8 cellular contexts compared by ENCODE assay signal in the genomic region with DNA sequence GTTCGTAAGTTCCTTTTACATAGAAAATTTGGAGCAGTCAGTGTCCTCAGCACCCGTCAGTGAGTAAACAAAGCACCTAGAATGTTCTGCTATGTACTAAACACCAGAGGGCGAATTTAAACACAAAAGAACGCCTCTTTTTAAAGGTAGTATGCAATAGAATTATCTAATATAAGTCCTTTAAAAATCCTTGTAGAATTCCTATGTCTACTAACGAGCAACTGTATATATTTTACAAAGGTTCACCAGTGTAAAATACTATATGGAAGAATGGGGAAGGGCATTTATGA. TPM values are rescaled to one million over a fixed set of nuclear protein-coding genes. Genes with fewer than 3 reads are reported as not detected.
A peak's percentile ranks its signal among the peaks of the same experiment; 100 is the strongest.
DNase-seq lines count a peak whose midpoint lies in the region; ATAC-seq and TF ChIP-seq lines count a peak whose summit lies in the region.

No MANE protein-coding gene starts in this region.

- H3K4me1 Mint-ChIP-seq in activated T-helper 1 cell treated with anti-CD3 and anti-CD28 coated beads, Interleukin-12 subunit alpha, Interleukin-12 subunit beta, Interleukin-2, Interleukin-4 antibody, amounts not matched to agents 30 ng/mL and 10 ng/mL and 1 ng/mL, durations not matched to agents 14 hours and 24 hours and 36 hours (ENCODE audit: low read depth): peaks cover 9% of the 10 kb centered on the region
- H3K4me1 Mint-ChIP-seq in stimulated activated naive B cell treated with anti-CD40 and anti-IgM and Interleukin-4, amounts not matched to agents 10 μg/mL and 1 μg/mL and 100 μg/mL, for 72 hours: no peaks in the 10 kb centered on the region

- no peaks in the 10 kb centered on the region for H4K20me1 ChIP-seq in hepatocyte (ENCODE audit: insufficient read depth, poor library complexity, severe bottlenecking)

- no peaks in the 10 kb centered on the region for H3K27me3 ChIP-seq in hepatocyte

- H3K36me3 ChIP-seq in hepatocyte (replicated peaks; ENCODE audit: insufficient read depth, low read depth): no peaks in the 10 kb centered on the region

- DNase-seq in ACHN (peak; percentile 46), hepatocyte (ENCODE audit: low spot score) (peak; percentile 12), NCI-H1092 treated with DMSO at 0.1 percent for 48 hours (lab: John Stamatoyannopoulos, UW) (no peak)
- DNase-seq in activated T-helper 1 cell treated with anti-CD3 and anti-CD28 coated beads, Interleukin-12 subunit alpha, Interleukin-12 subunit beta, Interleukin-2, Interleukin-4 antibody, amounts not matched to agents 30 ng/mL and 10 ng/mL and 1 ng/mL, durations not matched to agents 14 hours and 24 hours and 36 hours (ENCODE audit: low spot score): no peak
- DNase-seq in stimulated activated naive B cell treated with anti-CD40 and anti-IgM and Interleukin-4, amounts not matched to agents 10 μg/mL and 1 μg/mL and 100 μg/mL, for 72 hours: no peak
- DNase-seq in activated CD4-positive, alpha-beta T cell treated with anti-CD3 and anti-CD28 coated beads, Interleukin-2, amount 50 U/mL, for 48 hours: no peak

- peak overlapping the region; percentile 74 for H3K27ac Mint-ChIP-seq in activated T-helper 1 cell treated with anti-CD3 and anti-CD28 coated beads, Interleukin-12 subunit alpha, Interleukin-12 subunit beta, Interleukin-2, Interleukin-4 antibody, amounts not matched to agents 30 ng/mL and 10 ng/mL and 1 ng/mL, durations not matched to agents 14 hours and 24 hours and 36 hours
- H3K27ac Mint-ChIP-seq in stimulated activated naive B cell treated with anti-CD40 and anti-IgM and Interleukin-4, amounts not matched to agents 10 μg/mL and 1 μg/mL and 100 μg/mL, for 72 hours: no peak overlapping the region

- no peaks in the 10 kb centered on the region for H3K9me3 Mint-ChIP-seq in activated T-helper 1 cell treated with anti-CD3 and anti-CD28 coated beads, Interleukin-12 subunit alpha, Interleukin-12 subunit beta, Interleukin-2, Interleukin-4 antibody, amounts not matched to agents 30 ng/mL and 10 ng/mL and 1 ng/mL, durations not matched to agents 14 hours and 24 hours and 36 hours
- no peaks in the 10 kb centered on the region for H3K9me3 Mint-ChIP-seq in stimulated activated naive B cell treated with anti-CD40 and anti-IgM and Interleukin-4, amounts not matched to agents 10 μg/mL and 1 μg/mL and 100 μg/mL, for 72 hours

- H3K79me2 ChIP-seq in hepatocyte: no peaks in the 10 kb centered on the region

- WGBS in hepatocyte (ENCODE audit: low lambda C conversion rate, missing lambda C conversion rate): 44% methylated on average over 5 of the region's 5 CpGs

- H3K9me3 ChIP-seq in hepatocyte (ENCODE audit: low read depth): no peaks in the 10 kb centered on the region

- no peak for TF ChIP-seq CTCF in hepatocyte (IDR thresholded peaks at IDR 0.05; ENCODE audit: poor library complexity)

- peak overlapping the region; percentile 85 for H3K4me3 Mint-ChIP-seq in activated T-helper 1 cell treated with anti-CD3 and anti-CD28 coated beads, Interleukin-12 subunit alpha, Interleukin-12 subunit beta, Interleukin-2, Interleukin-4 antibody, amounts not matched to agents 30 ng/mL and 10 ng/mL and 1 ng/mL, durations not matched to agents 14 hours and 24 hours and 36 hours
- H3K4me3 Mint-ChIP-seq in stimulated activated naive B cell treated with anti-CD40 and anti-IgM and Interleukin-4, amounts not matched to agents 10 μg/mL and 1 μg/mL and 100 μg/mL, for 72 hours: peak overlapping the region; percentile 78 to 82

- no peaks in the 10 kb centered on the region for H3K4me1 ChIP-seq in hepatocyte (ENCODE audit: insufficient read depth)

- H3K9me2 ChIP-seq in hepatocyte (replicated peaks; ENCODE audit: insufficient read depth): no peaks in the 10 kb centered on the region

- in situ Hi-C loops in ACHN (cut with HindIII; ENCODE audit: low pct_ligation_motif_present, low pct_unique_long_range_greater_than_20kb, low sequenced_read_pairs): no loop called here

- peak; percentile 32 for ATAC-seq in GM19328 (IDR thresholded peaks at IDR 0.05; ENCODE audit: unreplicated experiment)
- peak; percentile 34 for ATAC-seq in HG03378 (IDR thresholded peaks at IDR 0.05; ENCODE audit: unreplicated experiment)
- peak; percentile 42 to 52 for ATAC-seq in stimulated activated naive B cell treated with anti-CD40 and anti-IgM and Interleukin-4, amounts not matched to agents 10 μg/mL and 1 μg/mL and 100 μg/mL, for 72 hours (replicated peaks)

- intact Hi-C loops in activated T-helper 1 cell treated with anti-CD3 and anti-CD28 coated beads, Interleukin-12 subunit alpha, Interleukin-12 subunit beta, Interleukin-2, Interleukin-4 antibody, amounts not matched to agents 30 ng/mL and 10 ng/mL and 1 ng/mL, durations not matched to agents 14 hours and 24 hours and 36 hours (cut with micrococcal nuclease): no loop called here

- H3K27ac ChIP-seq in hepatocyte: peak overlapping the region; percentile 14

- H3K27me3 Mint-ChIP-seq in activated T-helper 1 cell treated with anti-CD3 and anti-CD28 coated beads, Interleukin-12 subunit alpha, Interleukin-12 subunit beta, Interleukin-2, Interleukin-4 antibody, amounts not matched to agents 30 ng/mL and 10 ng/mL and 1 ng/mL, durations not matched to agents 14 hours and 24 hours and 36 hours (ENCODE audit: insufficient read depth): no peaks in the 10 kb centered on the region
- peaks cover 1 to 3% of the 10 kb centered on the region in 2 donors for H3K27me3 Mint-ChIP-seq in stimulated activated naive B cell treated with anti-CD40 and anti-IgM and Interleukin-4, amounts not matched to agents 10 μg/mL and 1 μg/mL and 100 μg/mL, for 72 hours

- H3K4me3 ChIP-seq in hepatocyte: peak overlapping the region; percentile 68

- H3K36me3 Mint-ChIP-seq in activated T-helper 1 cell treated with anti-CD3 and anti-CD28 coated beads, Interleukin-12 subunit alpha, Interleukin-12 subunit beta, Interleukin-2, Interleukin-4 antibody, amounts not matched to agents 30 ng/mL and 10 ng/mL and 1 ng/mL, durations not matched to agents 14 hours and 24 hours and 36 hours (ENCODE audit: low read depth): no peaks in the 10 kb centered on the region
- H3K36me3 Mint-ChIP-seq in stimulated activated naive B cell treated with anti-CD40 and anti-IgM and Interleukin-4, amounts not matched to agents 10 μg/mL and 1 μg/mL and 100 μg/mL, for 72 hours: peaks cover 0 to 3% of the 10 kb centered on the region in 2 donors

- peak overlapping the region; percentile 72 for H2AFZ ChIP-seq in hepatocyte

- H3K4me2 ChIP-seq in hepatocyte: peak overlapping the region; percentile 85

RNA-seq across cellular contexts. Expression of a gene that starts 0.5 kb away (rescaled TPM):
- 0.61 and 1.3 TPM in 2 replicates for total RNA-seq in activated T-helper 1 cell treated with anti-CD3 and anti-CD28 coated beads, Interleukin-12 subunit alpha, Interleukin-12 subunit beta, Interleukin-2, Interleukin-4 antibody, amounts not matched to agents 30 ng/mL and 10 ng/mL and 1 ng/mL, durations not matched to agents 14 hours and 24 hours and 36 hours
- total RNA-seq in hepatocyte: 2.4 TPM in 2 replicates
- polyA plus RNA-seq in hepatocyte: 1.3 and 2.8 TPM in 2 replicates

RNA-seq across cellular contexts. Expression of a gene that starts 11.8 kb away (rescaled TPM):
- 54.6 and 55.4 TPM in 2 replicates for total RNA-seq in activated T-helper 1 cell treated with anti-CD3 and anti-CD28 coated beads, Interleukin-12 subunit alpha, Interleukin-12 subunit beta, Interleukin-2, Interleukin-4 antibody, amounts not matched to agents 30 ng/mL and 10 ng/mL and 1 ng/mL, durations not matched to agents 14 hours and 24 hours and 36 hours
- total RNA-seq in hepatocyte: 65.9 and 76.2 TPM in 2 replicates
- polyA plus RNA-seq in hepatocyte: 16.5 and 27.3 TPM in 2 replicates

Comparison
In these comparisons a context has a peak if more than half of its experiments do, and no peak if none do; other contexts are left out.
1. DNase-seq: peak in ACHN (single experiment) and hepatocyte (single experiment); none in activated T-helper 1 cell treated with anti-CD3 and anti-CD28 coated beads, Interleukin-12 subunit alpha, Interleukin-12 subunit beta, Interleukin-2, Interleukin-4 antibody, amounts not matched to agents 30 ng/mL and 10 ng/mL and 1 ng/mL, durations not matched to agents 14 hours and 24 hours and 36 hours (single experiment), stimulated activated naive B cell treated with anti-CD40 and anti-IgM and Interleukin-4, amounts not matched to agents 10 μg/mL and 1 μg/mL and 100 μg/mL, for 72 hours (single experiment), activated CD4-positive, alpha-beta T cell treated with anti-CD3 and anti-CD28 coated beads, Interleukin-2, amount 50 U/mL, for 48 hours (0 of 2) and NCI-H1092 treated with DMSO at 0.1 percent for 48 hours (single experiment).
2. Peak in every context shown above with its lines, with median percentiles within 50 percentile points of each other: ATAC-seq.